In the genomic region with DNA sequence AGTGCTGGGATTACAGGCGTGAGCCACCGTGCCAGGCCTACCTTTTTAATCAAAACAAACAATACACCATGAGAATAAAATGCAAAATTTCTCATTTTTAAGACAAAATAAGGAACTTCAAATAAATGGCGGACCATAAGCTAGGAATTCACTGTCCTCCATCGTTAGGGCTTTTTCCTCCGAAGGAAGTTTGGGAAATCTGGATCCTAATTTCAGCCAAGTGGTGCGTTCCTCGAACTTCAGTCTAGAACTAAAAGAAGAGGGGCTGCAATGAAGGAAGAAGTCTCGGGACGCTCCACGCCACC, we compare ENCODE assay signal across 8 cellular contexts. TPM values are rescaled to one million over a fixed set of nuclear protein-coding genes. Genes with fewer than 3 reads are reported as not detected.
DNase-seq lines count a peak whose midpoint lies in the region; ATAC-seq and TF ChIP-seq lines count a peak whose summit lies in the region.

No MANE protein-coding gene starts in this region.

- peak overlapping the region; percentile 30 for H2AFZ ChIP-seq in neuron (ENCODE audit: low read depth, low read length)

- H3K27me3 ChIP-seq in NT2/D1 (ENCODE audit: insufficient read depth, insufficient read length) (no peaks in the 10 kb centered on the region), neuron (ENCODE audit: insufficient read depth, low read length) (no peaks in the 10 kb centered on the region)
- H3K27me3 ChIP-seq in effector memory CD4-positive, alpha-beta T cell (replicated peaks; ENCODE audit: control insufficient read depth, insufficient read depth, low read length, poor library complexity, severe bottlenecking) = no peaks in the 10 kb centered on the region

- H3K9me3 ChIP-seq in NT2/D1 (ENCODE audit: insufficient read depth, low read length) (no peaks in the 10 kb centered on the region), neuron (ENCODE audit: low read length) (no peaks in the 10 kb centered on the region)
- no peaks in the 10 kb centered on the region for H3K9me3 ChIP-seq in effector memory CD4-positive, alpha-beta T cell (ENCODE audit: control insufficient read depth, low read length)

- TF ChIP-seq CTCF in C4-2B (conservative IDR thresholded peaks at IDR 0.05) = no peak

- no peak for DNase-seq in NT2/D1 (ENCODE audit: low read depth, low spot score)
- DNase-seq in effector memory CD4-positive, alpha-beta T cell = no peak
- no peak for DNase-seq in cerebellum (ENCODE audit: low spot score)
- no peak for DNase-seq in NCI-H1092 (lab: John Stamatoyannopoulos, UW)
- DNase-seq in cerebellar nuclear complex (lab: John Stamatoyannopoulos, UW) = no peak

- no peaks in the 10 kb centered on the region for H3K36me3 ChIP-seq in NT2/D1 (ENCODE audit: insufficient read depth, insufficient read length, low read length)
- no peaks in the 10 kb centered on the region for H3K36me3 ChIP-seq in effector memory CD4-positive, alpha-beta T cell (ENCODE audit: control insufficient read depth, insufficient read depth, low read length)
- no peaks in the 10 kb centered on the region for H3K36me3 ChIP-seq in neuron (ENCODE audit: insufficient read depth, low read length)

- peak overlapping the region; percentile 8 for H3K4me3 ChIP-seq in NT2/D1 (ENCODE audit: insufficient read length, low read depth)
- H3K4me3 ChIP-seq in effector memory CD4-positive, alpha-beta T cell (ENCODE audit: insufficient read depth, low read depth, low read length, poor library complexity, severe bottlenecking) = peak overlapping the region; percentile 76
- peak overlapping the region; percentile 84 for H3K4me3 ChIP-seq in neuron (ENCODE audit: low read length)

- H3K9ac ChIP-seq in NT2/D1 (ENCODE audit: insufficient read length, low read depth) = peak overlapping the region; percentile 67

- H3K4me1 ChIP-seq in NT2/D1 (ENCODE audit: insufficient read depth, insufficient read length) (no peaks in the 10 kb centered on the region), neuron (ENCODE audit: insufficient read depth, low read length) (peaks cover 7% of the 10 kb centered on the region)
- no peaks in the 10 kb centered on the region for H3K4me1 ChIP-seq in effector memory CD4-positive, alpha-beta T cell (ENCODE audit: control insufficient read depth, insufficient read depth, low read length, poor library complexity, severe bottlenecking)

- peak overlapping the region; percentile 89 for H3K27ac ChIP-seq in C4-2B
- no peak overlapping the region for H3K27ac ChIP-seq in effector memory CD4-positive, alpha-beta T cell (ENCODE audit: insufficient read depth, low read length, poor library complexity, severe bottlenecking)

- ATAC-seq in HG03135 (IDR thresholded peaks at IDR 0.05; ENCODE audit: unreplicated experiment) = no peak

RNA-seq across cellular contexts. Expression of a gene that starts 0.3 kb away (rescaled TPM):
- total RNA-seq in cerebellum = 0.09 TPM

RNA-seq across cellular contexts. Expression of a gene that starts 0.8 kb away (rescaled TPM):
- total RNA-seq in cerebellum = 26.5 TPM

Comparison
In these comparisons a context has a peak if more than half of its experiments do, and no peak if none do; other contexts are left out.
1. H3K4me3 ChIP-seq: peak in every context shown above with its lines; median percentile 84 in neuron; 76 in effector memory CD4-positive, alpha-beta T cell; 8 in NT2/D1.